ENCODE assay signal across 1 cellular context in genomic region chr5:177491429-177491945, GRCh38.
TF ChIP-seq lines count a peak whose summit lies in the region.

No MANE protein-coding gene starts in this region.

TF ChIP-seq in HepG2, 621 proteins besides CTCF, POLR2A, EP300 and RAD21 (continued from another document and continues in another):
- no peak for TF ChIP-seq ZNF281 (CRISPR knock-in tag; IDR thresholded peaks at IDR 0.05; ENCODE audit: borderline replicate concordance)
- no peak for TF ChIP-seq ZNF644 (CRISPR knock-in tag; IDR thresholded peaks at IDR 0.05; ENCODE audit: low read depth)
- no peak for TF ChIP-seq TCF7L2 (IDR thresholded peaks at IDR 0.05; ENCODE audit: low read depth, low read length)
- no peak for TF ChIP-seq ZNF780A (CRISPR knock-in tag; IDR thresholded peaks at IDR 0.05)
- no peak; the same call in 1 of the 2 replicates for TF ChIP-seq ZFY (CRISPR knock-in tag; IDR thresholded peaks at IDR 0.05)
- peak; percentile 53; the same call in 1 of the 2 replicates for TF ChIP-seq MAZ (IDR thresholded peaks at IDR 0.05; ENCODE audit: borderline replicate concordance, low read depth, low read length)
- TF ChIP-seq MAZ (CRISPR knock-in tag; IDR thresholded peaks at IDR 0.05; ENCODE audit: low read depth): peak; percentile 78
- no peak for TF ChIP-seq SYNCRIP (IDR thresholded peaks at IDR 0.05; ENCODE audit: insufficient read depth, low read depth, low read length)
- no peak for TF ChIP-seq PLSCR1 (CRISPR knock-in tag; IDR thresholded peaks at IDR 0.05; ENCODE audit: borderline replicate concordance)
- TF ChIP-seq CEBPB (IDR thresholded peaks at IDR 0.05; ENCODE audit: borderline replicate concordance, low read depth, low read length): no peak
- peak; percentile 52; the same call in 1 of the 2 replicates for TF ChIP-seq MYC (CRISPR knock-in tag; IDR thresholded peaks at IDR 0.05; ENCODE audit: borderline replicate concordance)
- no peak for TF ChIP-seq ZNF607 (CRISPR knock-in tag; IDR thresholded peaks at IDR 0.05; ENCODE audit: borderline replicate concordance)
- TF ChIP-seq ZNF747 (CRISPR knock-in tag; IDR thresholded peaks at IDR 0.05; ENCODE audit: borderline replicate concordance): no peak
- no peak for TF ChIP-seq RARA (CRISPR knock-in tag; IDR thresholded peaks at IDR 0.05)
- no peak for TF ChIP-seq NFE2L2 (IDR thresholded peaks at IDR 0.05; ENCODE audit: low read length)
- TF ChIP-seq ZNF619 (CRISPR knock-in tag; IDR thresholded peaks at IDR 0.05): no peak
- TF ChIP-seq HOXA3 (CRISPR knock-in tag; IDR thresholded peaks at IDR 0.05): peak; percentile 81
- no peak for TF ChIP-seq NR2C2 (CRISPR knock-in tag; IDR thresholded peaks at IDR 0.05; ENCODE audit: borderline replicate concordance)
- TF ChIP-seq ATF3 (CRISPR knock-in tag; IDR thresholded peaks at IDR 0.05): no peak
- TF ChIP-seq FOXJ3 (CRISPR knock-in tag; IDR thresholded peaks at IDR 0.05; ENCODE audit: borderline replicate concordance): no peak
- no peak for TF ChIP-seq ISX (CRISPR knock-in tag; conservative IDR thresholded peaks at IDR 0.05)
- 0 out of 2 replicates have a peak, but pooled peaks have one; percentile 50 for TF ChIP-seq ZNF788 (CRISPR knock-in tag; IDR thresholded peaks at IDR 0.05; ENCODE audit: borderline replicate concordance)
- 0 out of 2 replicates have a peak, but pooled peaks have one; percentile 15 for TF ChIP-seq SP5 (CRISPR knock-in tag; IDR thresholded peaks at IDR 0.05; ENCODE audit: borderline replicate concordance, low read depth)
- no peak for TF ChIP-seq RBM39 (IDR thresholded peaks at IDR 0.05; ENCODE audit: low read depth, low read length, poor library complexity, severe bottlenecking)
- TF ChIP-seq ZNF331 (CRISPR knock-in tag; IDR thresholded peaks at IDR 0.05): peak; percentile 85
- TF ChIP-seq ZNF614 (CRISPR knock-in tag; IDR thresholded peaks at IDR 0.05; ENCODE audit: borderline replicate concordance): peak; percentile 40; the same call in 1 of the 2 replicates
- no peak for TF ChIP-seq NR2F6 (IDR thresholded peaks at IDR 0.05)
- peak; percentile 11; the same call in 1 of the 2 replicates for TF ChIP-seq NR2F6 (CRISPR knock-in tag; IDR thresholded peaks at IDR 0.05)
- TF ChIP-seq KLF13 (CRISPR knock-in tag; IDR thresholded peaks at IDR 0.05): no peak
- no peak for TF ChIP-seq HIVEP1 (CRISPR knock-in tag; IDR thresholded peaks at IDR 0.05)
- TF ChIP-seq ZBTB43 (CRISPR knock-in tag; conservative IDR thresholded peaks at IDR 0.05): no peak
- TF ChIP-seq TBX2 (CRISPR knock-in tag; IDR thresholded peaks at IDR 0.05; ENCODE audit: borderline replicate concordance): peak; percentile 41; the same call in 1 of the 2 replicates
- TF ChIP-seq PATZ1 (CRISPR knock-in tag; IDR thresholded peaks at IDR 0.05): peak; percentile 94
- TF ChIP-seq TFAP4 (IDR thresholded peaks at IDR 0.05; ENCODE audit: borderline replicate concordance, low read depth): peak; percentile 55; the same call in 1 of the 2 replicates
- peak; percentile 59 for TF ChIP-seq YY1 (IDR thresholded peaks at IDR 0.05; ENCODE audit: insufficient read depth, insufficient replicate concordance, low read depth, low read length)
- TF ChIP-seq RERE (CRISPR knock-in tag; IDR thresholded peaks at IDR 0.05; ENCODE audit: low read depth): no peak
- no peak for TF ChIP-seq KAT7 (CRISPR knock-in tag; IDR thresholded peaks at IDR 0.05; ENCODE audit: borderline replicate concordance)
- TF ChIP-seq TFE3 (CRISPR knock-in tag; IDR thresholded peaks at IDR 0.05): no peak
- TF ChIP-seq REPIN1 (CRISPR knock-in tag; IDR thresholded peaks at IDR 0.05; ENCODE audit: borderline replicate concordance, low read depth): peak; percentile 73
- TF ChIP-seq ZNF687 (CRISPR knock-in tag; IDR thresholded peaks at IDR 0.05): peak; percentile 54; the same call in 1 of the 2 replicates
- TF ChIP-seq DNMT1 (CRISPR knock-in tag; IDR thresholded peaks at IDR 0.05): peak; percentile 43; the same call in 1 of the 2 replicates
